19 cellular contexts compared by ENCODE assay signal in the genomic region with DNA sequence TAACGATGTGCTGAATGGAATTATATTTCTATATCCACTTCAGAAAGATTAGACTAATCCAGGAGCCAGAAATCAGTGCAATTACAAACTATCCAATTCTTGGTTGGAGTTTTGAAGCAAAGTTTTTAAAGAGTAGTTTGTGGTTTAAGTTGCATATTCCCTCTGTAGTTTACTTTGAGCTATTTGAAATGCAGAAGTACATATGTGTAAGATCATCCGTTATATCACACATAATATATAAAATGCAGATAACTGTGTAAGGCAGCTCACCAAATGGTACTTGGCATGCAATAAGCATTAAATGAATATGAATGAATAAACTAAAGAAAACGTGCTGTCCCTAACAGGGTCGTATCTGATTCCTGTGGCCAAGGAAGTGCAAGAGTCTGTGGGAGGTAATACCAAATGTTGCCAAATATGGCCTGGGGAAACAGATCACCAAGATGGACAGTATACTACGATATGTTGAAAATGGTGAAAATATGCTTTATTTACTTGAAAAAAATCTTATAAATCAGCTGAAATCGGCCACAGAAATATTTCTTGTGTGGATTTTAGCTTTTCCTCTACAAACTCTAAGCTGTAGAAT.
"Had no signal": no experiment of that assay in that cellular context is flagged by ENCODE, and none has a peak within 500 bp of the region (broad histone marks: within the 10 kb centered on the region; RNA-seq: fewer than 3 reads in every experiment).

No MANE protein-coding gene starts in this region.

- DNase-seq: activated CD4-positive, alpha-beta memory T cell treated with anti-CD3 and anti-CD28 coated beads, Interleukin-2, amount 10 ng/mL, durations not matched to agents 7 days and 5 days; activated CD4-positive, alpha-beta T cell treated with anti-CD3 and anti-CD28 coated beads for 4 hours; activated effector memory CD4-positive, alpha-beta T cell treated with anti-CD3 and anti-CD28 coated beads, Interleukin-2, amount 50 U/mL, for 16 hours; activated T-cell treated with anti-CD3 and anti-CD28 coated beads, Interleukin-2, amount 50 U/mL, for 24 hours; amygdala; endodermal cell; head of caudate nucleus; kidney glomerular epithelial cell; left ventricle myocardium superior; mesendoderm; natural killer cell; posterior cingulate gyrus; retina; stimulated activated CD4-positive, alpha-beta T cell treated with anti-CD3 and anti-CD28 coated beads, Interleukin-4, amount 100 ng/mL, for 24 hours; stimulated activated naive CD4-positive, alpha-beta T cell; T-helper 2 cell; transverse colon had no signal

- ATAC-seq: activated naive CD4-positive, alpha-beta T cell treated with anti-CD3 and anti-CD28 coated beads, Interleukin-2, amount 50 U/mL, for 72 hours; left ventricle myocardium superior; natural killer cell had no signal

- H3K27ac ChIP-seq: transverse colon, vagina had no signal

- H3K4me1 ChIP-seq: transverse colon, vagina had no signal

- H3K36me3 ChIP-seq: transverse colon, vagina had no signal

- H3K4me3 ChIP-seq: transverse colon, vagina had no signal

- H3K27me3 ChIP-seq: transverse colon, vagina had no signal

- H3K9me3 ChIP-seq: transverse colon, vagina had no signal
